Comparison of ENCODE assay signal across 18 cellular contexts in the genomic region with DNA sequence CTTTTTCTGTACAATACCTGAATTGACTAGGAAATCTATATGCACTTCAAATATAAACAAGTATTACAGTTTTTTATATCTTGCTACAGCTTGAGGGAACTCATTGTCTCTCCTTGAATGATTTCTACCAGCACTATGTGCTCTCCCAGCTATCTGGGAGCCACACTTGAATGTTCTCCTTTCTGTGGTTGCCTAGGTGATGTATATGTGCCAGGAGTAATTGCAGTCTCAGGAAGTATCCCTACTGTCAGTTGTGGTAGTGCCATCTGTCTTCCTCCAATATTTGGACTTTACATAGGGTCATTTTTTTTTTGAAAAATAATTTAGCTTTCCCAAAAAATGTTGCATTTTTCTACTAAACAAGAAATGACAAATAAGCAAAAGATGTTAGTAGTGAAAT.
DNase-seq lines count a peak whose midpoint lies in the region; ATAC-seq lines count a peak whose summit lies in the region.
"Had no signal": no experiment of that assay in that cellular context is flagged by ENCODE, and none has a peak within 500 bp of the region (broad histone marks: within the 10 kb centered on the region; RNA-seq: fewer than 3 reads in every experiment).

No MANE protein-coding gene starts in this region.

- peak; percentile 14 to 53 for DNase-seq in NCI-H2081 (lab: John Stamatoyannopoulos, UW)
- no peak for DNase-seq in NCI-H2081 treated with DMSO at 0.1 percent for 48 hours (lab: John Stamatoyannopoulos, UW)
- DNase-seq in NCI-H1105 treated with DMSO at 0.1 percent for 48 hours (lab: John Stamatoyannopoulos, UW) = peak; percentile 53
- peak; percentile 34 to 64 for DNase-seq in NCI-H524 (lab: John Stamatoyannopoulos, UW)
- DNase-seq in cerebellum (ENCODE audit: low spot score) = peak; percentile 76
- DNase-seq in effector memory CD4-positive, alpha-beta T cell = no peak
- DNase-seq: DMS79 treated with DMSO at 0.1 percent for 48 hours, KG1, NCI-H1048, NCI-H2029 treated with DMSO at 0.1 percent for 48 hours, NCI-H510A, RPMI8226, T-helper 17 cell had no signal

- ATAC-seq in GM18498 (IDR thresholded peaks at IDR 0.05; ENCODE audit: unreplicated experiment) (no peak), HG03565 (IDR thresholded peaks at IDR 0.05; ENCODE audit: unreplicated experiment) (no peak)
- ATAC-seq: GM12878, HepG2, T-helper 17 cell had no signal

- H3K4me1 ChIP-seq in effector memory CD4-positive, alpha-beta T cell (ENCODE audit: control insufficient read depth, insufficient read depth, low read length, poor library complexity, severe bottlenecking) = peaks cover 2% of the 10 kb centered on the region
- H3K4me1 ChIP-seq: BLaER1 treated with 17β-estradiol and CSF1 and Interleukin-3, amounts not matched to agents 10 nM and 100 nM had no signal

- no peak overlapping the region for H3K27ac ChIP-seq in effector memory CD4-positive, alpha-beta T cell (ENCODE audit: insufficient read depth, low read length, poor library complexity, severe bottlenecking)
- H3K27ac ChIP-seq: BLaER1 treated with 17β-estradiol and CSF1 and Interleukin-3, amounts not matched to agents 10 nM and 100 nM had no signal

- no peak overlapping the region for H3K4me3 ChIP-seq in effector memory CD4-positive, alpha-beta T cell (ENCODE audit: insufficient read depth, low read depth, low read length, poor library complexity, severe bottlenecking)
- H3K4me3 ChIP-seq: BLaER1 treated with 17β-estradiol and CSF1 and Interleukin-3, amounts not matched to agents 10 nM and 100 nM; GM12878 had no signal

- H3K9me3 ChIP-seq in effector memory CD4-positive, alpha-beta T cell (ENCODE audit: control insufficient read depth, low read length) = no peaks in the 10 kb centered on the region

- H3K36me3 ChIP-seq in effector memory CD4-positive, alpha-beta T cell (ENCODE audit: control insufficient read depth, insufficient read depth, low read length) = no peaks in the 10 kb centered on the region

- H3K27me3 ChIP-seq in effector memory CD4-positive, alpha-beta T cell (replicated peaks; ENCODE audit: control insufficient read depth, insufficient read depth, low read length, poor library complexity, severe bottlenecking) = no peaks in the 10 kb centered on the region
- H3K27me3 ChIP-seq: BLaER1 treated with 17β-estradiol and CSF1 and Interleukin-3, amounts not matched to agents 10 nM and 100 nM had no signal

Comparison
In these comparisons a context has a peak if more than half of its experiments do, and no peak if none do; other contexts are left out.
1. DNase-seq: peak in NCI-H2081 (2 of 2), NCI-H1105 treated with DMSO at 0.1 percent for 48 hours (single experiment), NCI-H524 (2 of 2) and cerebellum (single experiment); none in NCI-H2081 treated with DMSO at 0.1 percent for 48 hours (single experiment) and effector memory CD4-positive, alpha-beta T cell (0 of 3).